ENCODE assay signal across 8 cellular contexts in genomic region chr17:40417609-40418427, GRCh38. TPM values are rescaled to one million over a fixed set of nuclear protein-coding genes. Genes with fewer than 3 reads are reported as not detected.
DNase-seq lines count a peak whose midpoint lies in the region; ATAC-seq and TF ChIP-seq lines count a peak whose summit lies in the region.

TSS of gene TOP2A (minus strand) at chr17:40417896. CDS start at chr17:40417791, 105 bp downstream.

- H3K9me3 ChIP-seq in DND-41 (ENCODE audit: insufficient read depth, low read length, severe bottlenecking) (no peaks in the 10 kb centered on the region), KOPT-K1 (ENCODE audit: insufficient read depth, low read length, poor library complexity, severe bottlenecking) (no peaks in the 10 kb centered on the region), Peyer's patch (no peaks in the 10 kb centered on the region), esophagus muscularis mucosa (no peaks in the 10 kb centered on the region), muscle layer of duodenum (ENCODE audit: control insufficient read depth in 1 of 2, low read length in 2 of 2) (no peaks in the 10 kb centered on the region)

- H3K4me1 ChIP-seq in DND-41 (ENCODE audit: insufficient read depth, low read length), result peaks cover 50% of the 10 kb centered on the region
- peaks cover 0 to 17% (median 0%) of the 10 kb centered on the region in 4 donors for H3K4me1 ChIP-seq in Peyer's patch
- H3K4me1 ChIP-seq in esophagus muscularis mucosa, result peaks cover 12 to 35% (median 30%) of the 10 kb centered on the region in 4 donors
- H3K4me1 ChIP-seq in muscle layer of duodenum (ENCODE audit: control insufficient read depth in 1 of 2, insufficient read depth in 2 of 2, low read length in 2 of 2), result peaks cover 0 to 7% of the 10 kb centered on the region in 2 donors

- peak within 1 kb of the TSS; percentile 81 for H2AFZ ChIP-seq in DND-41 (ENCODE audit: low read depth, low read length)

- peaks cover 48% of the 10 kb centered on the region for H3K79me2 ChIP-seq in DND-41 (ENCODE audit: insufficient read depth, low read length)

- H4K20me1 ChIP-seq in DND-41 (ENCODE audit: insufficient read depth, low read length), result peaks cover 12% of the 10 kb centered on the region; the same call in 1 of the 2 replicates

- H3K4me3 ChIP-seq in DND-41 (ENCODE audit: low read depth in 1 of 2, low read length in 2 of 2) (peak within 1 kb of the TSS; percentile 66 to 87), Peyer's patch (peak within 1 kb of the TSS; percentile 52 to 90 (median 65)), esophagus muscularis mucosa (peak within 1 kb of the TSS; percentile 60 to 71 (median 63)), muscle layer of duodenum (ENCODE audit: low read depth in 1 of 2, low read length in 2 of 2) (peak within 1 kb of the TSS; percentile 74 to 81)

- DNase-seq in DND-41, result peak; percentile 100
- DNase-seq in Peyer's patch, result peak; percentile 95 to 99 (median 96)
- peak; percentile 92 for DNase-seq in activated T-cell treated with anti-CD3 and anti-CD28 coated beads, Interleukin-2, amount 50 U/mL, for 4 hours
- peak; percentile 100 for DNase-seq in esophagus muscularis mucosa (ENCODE audit: extremely low spot score)
- DNase-seq in stimulated activated CD8-positive, alpha-beta memory T cell treated with anti-CD3 and anti-CD28 coated beads, Interleukin-7, amount 100 ng/mL, for 24 hours (ENCODE audit: low read depth), result peak; percentile 85

- H3K27me3 ChIP-seq in DND-41 (ENCODE audit: insufficient read depth, low read length, poor library complexity) (no peaks in the 10 kb centered on the region), Peyer's patch (no peaks in the 10 kb centered on the region), esophagus muscularis mucosa (peaks cover 0 to 8% (median 0%) of the 10 kb centered on the region in 4 donors), muscle layer of duodenum (ENCODE audit: low read depth, low read length) (no peaks in the 10 kb centered on the region)

- TF ChIP-seq EP300 in esophagus muscularis mucosa (IDR thresholded peaks at IDR 0.05), result no peak

- intact Hi-C loops in esophagus muscularis mucosa (cut with DNase I), result loop anchor here (10.0 kb wide), 1 partner anchor 113 kb away; the partner anchor contains the start of gene RARA

- no peaks in the 10 kb centered on the region for H3K36me3 Mint-ChIP-seq in activated T-cell treated with anti-CD3 and anti-CD28 coated beads, Interleukin-2, amount 50 U/mL, for 4 hours (ENCODE audit: insufficient read depth)

- ATAC-seq in DND-41 (ENCODE audit: insufficient read depth, low read depth), result peak; percentile 93
- peak; percentile 94 for ATAC-seq in GM21825 (IDR thresholded peaks at IDR 0.05; ENCODE audit: unreplicated experiment)
- ATAC-seq in activated T-cell treated with anti-CD3 and anti-CD28 coated beads, Interleukin-2, amount 50 U/mL, for 4 hours, result peak; percentile 99

- H3K27me3 Mint-ChIP-seq in activated T-cell treated with anti-CD3 and anti-CD28 coated beads, Interleukin-2, amount 50 U/mL, for 4 hours (ENCODE audit: low read depth), result no peaks in the 10 kb centered on the region

- H3K36me3 ChIP-seq in DND-41 (ENCODE audit: insufficient read depth, low read length) (peaks cover 45% of the 10 kb centered on the region), KOPT-K1 (ENCODE audit: insufficient read depth, low read length) (peaks cover 41% of the 10 kb centered on the region), Peyer's patch (no peaks in the 10 kb centered on the region), esophagus muscularis mucosa (no peaks in the 10 kb centered on the region), muscle layer of duodenum (ENCODE audit: control insufficient read depth in 1 of 2, insufficient read depth in 2 of 2, low read length in 2 of 2) (no peaks in the 10 kb centered on the region)

- peak within 1 kb of the TSS; percentile 84 for H3K4me2 ChIP-seq in DND-41 (ENCODE audit: insufficient read depth, low read length)

- TF ChIP-seq POLR2A in Peyer's patch (IDR thresholded peaks at IDR 0.05) (peak in 1 of 2 donors; percentile 11), esophagus muscularis mucosa (IDR thresholded peaks at IDR 0.05; ENCODE audit: low read depth) (no peak)

- H3K4me1 Mint-ChIP-seq in activated T-cell treated with anti-CD3 and anti-CD28 coated beads, Interleukin-2, amount 50 U/mL, for 4 hours (ENCODE audit: low read depth), result peaks cover 19% of the 10 kb centered on the region

- WGBS in esophagus muscularis mucosa, result under 1% methylated on average over 18 of the region's 49 CpGs

- no peaks in the 10 kb centered on the region for H3K9me3 Mint-ChIP-seq in activated T-cell treated with anti-CD3 and anti-CD28 coated beads, Interleukin-2, amount 50 U/mL, for 4 hours

- H3K27ac ChIP-seq in DND-41 (ENCODE audit: low read length) (peak within 1 kb of the TSS; percentile 98), KOPT-K1 (ENCODE audit: low read depth, low read length, poor library complexity, severe bottlenecking) (peak within 1 kb of the TSS; percentile 92), Peyer's patch (peak within 1 kb of the TSS; percentile 41 to 67 (median 60)), esophagus muscularis mucosa (replicated peaks in 1 of 4) (peak within 1 kb of the TSS; percentile 64 to 82 (median 76)), muscle layer of duodenum (ENCODE audit: low read length) (peak within 1 kb of the TSS; percentile 64)

- TF ChIP-seq CTCF in DND-41 (IDR thresholded peaks at IDR 0.05; ENCODE audit: borderline replicate concordance, extremely low read depth, low read length, poor library complexity, severe bottlenecking), result no peak
- no peak for TF ChIP-seq CTCF in Peyer's patch (IDR thresholded peaks at IDR 0.05)
- peak in 1 of 3 experiments; percentile 50 for TF ChIP-seq CTCF in esophagus muscularis mucosa (IDR thresholded peaks at IDR 0.05)

- peak within 1 kb of the TSS; percentile 94 for H3K9ac ChIP-seq in DND-41 (ENCODE audit: low read depth, low read length)

- peak within 1 kb of the TSS; percentile 93 for H3K4me3 Mint-ChIP-seq in activated T-cell treated with anti-CD3 and anti-CD28 coated beads, Interleukin-2, amount 50 U/mL, for 4 hours

RNA-seq across cellular contexts. Expression of gene TOP2A, which starts in this region (rescaled TPM):
- total RNA-seq in Peyer's patch, result 10 to 100 TPM; 11.8 to 32.2 (median 16.5) TPM
- 10 to 100 TPM; 10.4 to 16.4 (median 12.0) TPM for total RNA-seq in activated T-cell treated with anti-CD3 and anti-CD28 coated beads, Interleukin-2, amount 50 U/mL, for 4 hours
- 1 to 10 TPM in 1 of 4 donors, under 1 TPM in 3; under 0.01 to 1.4 (median 0.30) TPM for total RNA-seq in esophagus muscularis mucosa

Comparison
In these comparisons a context has a peak if more than half of its experiments do, and no peak if none do; other contexts are left out.
1. Peak in every context shown above with its lines: DNase-seq, ATAC-seq, H3K4me3 ChIP-seq and H3K27ac ChIP-seq.
2. RNA of gene TOP2A (total RNA-seq): 11.8 to 32.2 TPM in Peyer's patch and 10.4 to 16.4 TPM in activated T-cell treated with anti-CD3 and anti-CD28 coated beads, Interleukin-2, amount 50 U/mL, for 4 hours; under 0.01 to 1.4 TPM in esophagus muscularis mucosa; every median in the first group is over 4 times any median in the second.